Comparison of ENCODE assay signal across 8 cellular contexts in the genomic region with DNA sequence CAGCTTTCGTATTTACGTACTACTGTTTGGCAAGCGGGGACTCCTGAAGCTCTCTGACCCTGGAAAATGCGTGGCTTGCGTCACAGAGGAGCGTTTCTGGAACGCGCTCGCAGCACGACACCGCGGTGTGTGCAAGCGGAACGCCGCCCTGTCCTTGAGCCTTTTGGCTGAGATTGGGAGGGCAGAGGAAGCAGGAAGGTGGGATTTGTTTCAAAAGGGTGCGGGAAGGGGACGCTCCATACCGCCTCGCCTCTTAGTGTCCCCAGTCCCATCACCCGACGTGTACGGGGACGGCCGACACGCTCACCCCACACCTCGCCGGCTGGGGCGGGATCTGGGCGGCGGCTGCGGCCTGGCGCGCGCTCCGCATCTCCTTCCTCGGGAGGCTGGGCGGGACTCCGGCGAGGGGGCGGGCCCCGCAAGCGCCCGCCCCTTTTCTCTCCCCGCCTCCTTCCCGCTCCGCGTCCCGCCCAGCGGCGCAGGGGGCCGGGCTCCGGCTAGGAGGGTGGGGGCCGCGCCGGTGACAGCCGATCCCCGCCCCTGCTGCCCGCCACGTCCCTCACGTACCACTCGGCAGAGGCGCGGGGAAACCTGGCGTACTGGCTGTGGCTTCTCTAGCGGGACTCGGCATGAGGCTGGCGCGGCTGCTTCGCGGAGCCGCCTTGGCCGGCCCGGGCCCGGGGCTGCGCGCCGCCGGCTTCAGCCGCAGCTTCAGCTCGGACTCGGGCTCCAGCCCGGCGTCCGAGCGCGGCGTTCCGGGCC. TPM values are rescaled to one million over a fixed set of nuclear protein-coding genes. Genes with fewer than 3 reads are reported as not detected.
A peak's percentile ranks its signal among the peaks of the same experiment; 100 is the strongest.
DNase-seq lines count a peak whose midpoint lies in the region; ATAC-seq and TF ChIP-seq lines count a peak whose summit lies in the region.

PDK1 (plus strand) TSS at position 569 of the 762 bp plus-strand sequence; CDS start at position 630, 61 bp downstream.

- DNase-seq in NCI-H187 treated with DMSO at 0.1 percent for 48 hours (lab: John Stamatoyannopoulos, UW) = peak; percentile 9
- peak; percentile 52 to 93 for DNase-seq in ascending aorta (ENCODE audit: low spot score in 2 of 2)
- DNase-seq in right cardiac atrium = peak; percentile 89 to 96 (median 95)
- DNase-seq in renal cortical epithelial cell (ENCODE audit: low read depth) = peak; percentile 55
- peak; percentile 91 to 95 for DNase-seq in aorta

- H3K4me3 ChIP-seq in ascending aorta (peak within 1 kb of the TSS; percentile 96 to 97), right cardiac atrium (ENCODE audit: low read length) (peak within 1 kb of the TSS; percentile 74), aorta (ENCODE audit: low read length in 2 of 2) (peak within 1 kb of the TSS; percentile 54 to 70)

- under 1% methylated on average over 88 of the region's 88 CpGs for WGBS in right cardiac atrium
- WGBS in aorta, 2 donors = 0% methylated on average over 67 to 88 of the region's 88 CpGs

- TF ChIP-seq CTCF in ascending aorta (IDR thresholded peaks at IDR 0.05) = no peak

- intact Hi-C loops in T-helper 2 cell treated with Interferon-gamma antibody and Interleukin-4, amounts not matched to agents 100 ng/mL and 5 ng/mL, for 36 hours (cut with micrococcal nuclease) = loop anchor here (1.0 to 10.0 kb wide), 12 partner anchors 58 to 1929 kb away; partner anchors contain the start of genes DYNC1I2, ERICH2, GORASP2 and GPR155
- intact Hi-C loops in ascending aorta (cut with DNase I) = loop anchor here (2.0 to 10.0 kb wide), 9 partner anchors 461 to 1931 kb away; partner anchors contain the start of genes DCAF17, DYNC1I2, GORASP2 and GPR155
- intact Hi-C loops in right cardiac atrium (cut with DNase I) = no loop called here
- intact Hi-C loops in aorta (cut with DNase I) = loop anchor here in 1 of 2 donors (5.0 kb wide), 1 partner anchor 37 kb away; no protein-coding TSS in a partner anchor

- peak within 1 kb of the TSS; percentile 93 to 95 for H3K27ac ChIP-seq in ascending aorta
- peak within 1 kb of the TSS; percentile 86 for H3K27ac ChIP-seq in right cardiac atrium (ENCODE audit: low read length)
- H3K27ac ChIP-seq in aorta (ENCODE audit: low read depth in 1 of 2, low read length in 2 of 2) = peak within 1 kb of the TSS; percentile 58 to 86

- no peaks in the 10 kb centered on the region for H3K9me3 ChIP-seq in ascending aorta
- H3K9me3 ChIP-seq in right cardiac atrium (ENCODE audit: control insufficient read depth, low read length) = no peaks in the 10 kb centered on the region
- H3K9me3 ChIP-seq in aorta (ENCODE audit: control insufficient read depth, low read length) = no peaks in the 10 kb centered on the region

- H3K4me1 ChIP-seq in ascending aorta (peaks cover 0 to 10% of the 10 kb centered on the region in 2 donors), right cardiac atrium (ENCODE audit: control insufficient read depth, insufficient read depth, low read length) (peaks cover 1% of the 10 kb centered on the region), aorta (ENCODE audit: control insufficient read depth in 1 of 2, insufficient read depth in 2 of 2, low read length in 2 of 2) (no peaks in the 10 kb centered on the region)

- H3K36me3 ChIP-seq in ascending aorta = no peaks in the 10 kb centered on the region
- no peaks in the 10 kb centered on the region for H3K36me3 ChIP-seq in aorta (ENCODE audit: control insufficient read depth in 1 of 2, insufficient read depth in 2 of 2, low read length in 1 of 2)

- ATAC-seq in GM18502 (IDR thresholded peaks at IDR 0.05; ENCODE audit: poor library complexity, unreplicated experiment) (peak; percentile 88), HG02938 (IDR thresholded peaks at IDR 0.05; ENCODE audit: unreplicated experiment) (peak; percentile 81), right cardiac atrium (peak; percentile 98), aorta (ENCODE audit: low FRiP score) (peak; percentile 99)

- no peaks in the 10 kb centered on the region for H3K27me3 ChIP-seq in ascending aorta
- H3K27me3 ChIP-seq in right cardiac atrium (ENCODE audit: control insufficient read depth, insufficient read depth) = no peaks in the 10 kb centered on the region
- H3K27me3 ChIP-seq in aorta (ENCODE audit: control insufficient read depth in 1 of 2, insufficient read depth in 2 of 2, low read length in 1 of 2) = no peaks in the 10 kb centered on the region

RNA-seq across cellular contexts. Expression of gene PDK1, which starts in this region (rescaled TPM):
- 25.5 and 26.7 TPM in 2 replicates for total RNA-seq in T-helper 2 cell treated with Interferon-gamma antibody and Interleukin-4, amounts not matched to agents 100 ng/mL and 5 ng/mL, for 36 hours
- 24.2 TPM for total RNA-seq in ascending aorta
- total RNA-seq in right cardiac atrium = 10 to 100 TPM; 35.1 to 43.4 (median 40.3) TPM
- polyA plus RNA-seq in right cardiac atrium = 10.6 TPM
- total RNA-seq in renal cortical epithelial cell = 19.5 and 30.7 TPM in 2 replicates
- 10 to 100 TPM; 27.4 to 38.7 TPM for total RNA-seq in aorta
- polyA plus RNA-seq in aorta = 1 to 10 TPM; 1.9 to 3.2 TPM

Comparison
In these comparisons a context has a peak if more than half of its experiments do, and no peak if none do; other contexts are left out.
1. Peak in every context shown above with its lines: DNase-seq, ATAC-seq, H3K4me3 ChIP-seq and H3K27ac ChIP-seq.
2. DNase-seq: peak in every context shown above with its lines; median percentile 95 in right cardiac atrium; 93 in aorta; 72 in ascending aorta; 55 in renal cortical epithelial cell; 9 in NCI-H187 treated with DMSO at 0.1 percent for 48 hours.
3. intact Hi-C loops: an anchor here in T-helper 2 cell treated with Interferon-gamma antibody and Interleukin-4, amounts not matched to agents 100 ng/mL and 5 ng/mL, for 36 hours (1.0 to 10.0 kb wide) and ascending aorta (2.0 to 10.0 kb wide); none called in right cardiac atrium.